ENCODE assay signal across 8 cellular contexts in genomic region chr7:106768324-106768751, GRCh38.
DNase-seq lines count a peak whose midpoint lies in the region; ATAC-seq and TF ChIP-seq lines count a peak whose summit lies in the region.

No MANE protein-coding gene starts in this region.

- no peaks in the 10 kb centered on the region for H3K9me3 ChIP-seq in Karpas-422 (ENCODE audit: low read length)

- no peaks in the 10 kb centered on the region for H3K36me3 ChIP-seq in Karpas-422 (ENCODE audit: insufficient read depth, low read length)

- H3K9ac ChIP-seq in Karpas-422 (ENCODE audit: low read length): no peak overlapping the region

- H3K4me2 ChIP-seq in Karpas-422 (ENCODE audit: low read depth, low read length, poor library complexity, severe bottlenecking): peak overlapping the region; percentile 32

- no peaks in the 10 kb centered on the region for H3K79me2 ChIP-seq in Karpas-422 (ENCODE audit: low read length)

- H3K27me3 ChIP-seq in Karpas-422 (ENCODE audit: low read length): no peaks in the 10 kb centered on the region

- no peak overlapping the region for H3K27ac ChIP-seq in Karpas-422 (ENCODE audit: low read length)

- no peaks in the 10 kb centered on the region for H3K9me2 ChIP-seq in Karpas-422 (replicated peaks; ENCODE audit: insufficient read depth, low read length)

- no peaks in the 10 kb centered on the region for H4K20me1 ChIP-seq in Karpas-422 (ENCODE audit: insufficient read depth, low read depth, low read length)

- H3K4me3 ChIP-seq in GM12864 (ENCODE audit: low read depth, low read length) (no peak overlapping the region; the same call in 1 of the 2 replicates), Karpas-422 (ENCODE audit: low read length) (peak overlapping the region; percentile 21; the same call in 1 of the 2 replicates)

- DNase-seq in GM12864 (ENCODE audit: low read depth) (peak; percentile 26), Karpas-422 (no peak), kidney tubule cell (ENCODE audit: low spot score) (peak; percentile 80), NCI-H1417 (lab: John Stamatoyannopoulos, UW) (no peak), LoVo (ENCODE audit: low spot score) (no peak), DMS53 treated with DMSO at 0.1 percent for 48 hours (lab: John Stamatoyannopoulos, UW; ENCODE audit: unreplicated experiment) (no peak)
- DNase-seq in stimulated activated CD4-positive, alpha-beta T cell treated with anti-CD3 and anti-CD28 coated beads, Interleukin-4, amount 100 ng/mL, for 24 hours: no peak

- no peak for TF ChIP-seq CTCF in GM12864 (IDR thresholded peaks at IDR 0.05; ENCODE audit: low read depth, low read length, missing control alignments)

- ATAC-seq in GM21619 (IDR thresholded peaks at IDR 0.05; ENCODE audit: unreplicated experiment): peak; percentile 69

- H3K4me1 ChIP-seq in Karpas-422 (ENCODE audit: low read length): peaks cover 7% of the 10 kb centered on the region

- H2AFZ ChIP-seq in Karpas-422 (ENCODE audit: low read length): peak overlapping the region; percentile 76; the same call in 1 of the 2 replicates

Comparison
In these comparisons a context has a peak if more than half of its experiments do, and no peak if none do; other contexts are left out.
1. DNase-seq: peak in GM12864 (single experiment) and kidney tubule cell (single experiment); none in Karpas-422 (single experiment), NCI-H1417 (0 of 3), LoVo (single experiment), DMS53 treated with DMSO at 0.1 percent for 48 hours (single experiment) and stimulated activated CD4-positive, alpha-beta T cell treated with anti-CD3 and anti-CD28 coated beads, Interleukin-4, amount 100 ng/mL, for 24 hours (single experiment).